ENCODE assay signal across 11 cellular contexts in the genomic region with DNA sequence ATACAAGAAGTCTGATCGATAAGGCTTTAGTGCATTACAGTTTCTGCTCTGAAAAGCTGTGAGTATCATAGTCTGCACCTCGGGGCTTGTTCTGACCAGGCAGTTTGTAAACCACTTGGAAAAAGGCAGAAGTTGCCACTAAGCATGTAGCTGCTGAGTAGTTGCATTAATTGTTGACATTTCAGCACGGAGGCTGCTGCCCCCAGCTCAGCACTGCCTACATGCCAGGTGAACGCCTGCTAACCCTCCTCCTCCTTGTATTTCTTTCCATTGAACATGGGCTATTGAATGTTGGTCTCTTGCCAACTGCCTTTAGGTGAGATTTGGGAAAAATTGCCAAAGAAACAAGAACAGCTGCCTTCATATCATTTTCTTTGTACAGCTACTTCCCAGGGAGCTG.
DNase-seq lines count a peak whose midpoint lies in the region; ATAC-seq and TF ChIP-seq lines count a peak whose summit lies in the region.
"Had no signal": no experiment of that assay in that cellular context is flagged by ENCODE, and none has a peak within 500 bp of the region (broad histone marks: within the 10 kb centered on the region; RNA-seq: fewer than 3 reads in every experiment).

No MANE protein-coding gene starts in this region.

- CTCF ChIA-PET in Calu3 (lab: Charles Lee): interaction anchor here (0.6 kb wide), 1 partner anchor 1330 kb away, joined by 5 read pairs; no protein-coding TSS in a partner anchor
- CTCF ChIA-PET in activated CD4-positive, alpha-beta T cell treated with anti-CD3 and anti-CD28 coated beads, Interleukin-2, amount 10 ng/mL, durations not matched to agents 7 days and 5 days (lab: Charles Lee): interaction anchor here (0.7 kb wide), 1 partner anchor 9 kb away, joined by 3 read pairs; no protein-coding TSS in a partner anchor

- POLR2A ChIA-PET in activated CD4-positive, alpha-beta T cell treated with anti-CD3 and anti-CD28 coated beads, Interleukin-2, amount 10 ng/mL, durations not matched to agents 7 days and 5 days (lab: Charles Lee): no interaction called here

- BruUV-seq in Calu3 (replicated peaks; lab: Mats Ljungman, UMichigan): no TSS peak

- no peak for ATAC-seq in HG03520 (IDR thresholded peaks at IDR 0.05; ENCODE audit: unreplicated experiment)

- H3K27ac Mint-ChIP-seq in nephron: peak overlapping the region in 1 of 3 experiments; percentile 19
- no peak overlapping the region for H3K27ac Mint-ChIP-seq in Calu3 (ENCODE audit: unreplicated experiment)
- no peak overlapping the region for H3K27ac Mint-ChIP-seq in activated naive CD8-positive, alpha-beta T cell treated with anti-CD3 and anti-CD28 coated beads for 36 hours
- no peak overlapping the region for H3K27ac Mint-ChIP-seq in activated CD4-positive, alpha-beta T cell treated with anti-CD3 and anti-CD28 coated beads, Interleukin-2, amount 10 ng/mL, durations not matched to agents 7 days and 5 days

- H3K27me3 ChIP-seq in dorsolateral prefrontal cortex: no peaks in the 10 kb centered on the region

- H3K4me3 ChIP-seq in dorsolateral prefrontal cortex: peak overlapping the region; percentile 51 to 94 (median 71)

- H3K4me3 Mint-ChIP-seq in nephron: peak overlapping the region; percentile 60 to 67 (median 65)
- H3K4me3 Mint-ChIP-seq in Calu3 (ENCODE audit: low read depth, unreplicated experiment): no peak overlapping the region
- no peak overlapping the region for H3K4me3 Mint-ChIP-seq in activated naive CD8-positive, alpha-beta T cell treated with anti-CD3 and anti-CD28 coated beads for 36 hours
- no peak overlapping the region for H3K4me3 Mint-ChIP-seq in activated CD4-positive, alpha-beta T cell treated with anti-CD3 and anti-CD28 coated beads, Interleukin-2, amount 10 ng/mL, durations not matched to agents 7 days and 5 days

- DNase-seq in DMS 273 (lab: John Stamatoyannopoulos, UW; ENCODE audit: unreplicated experiment) (peak; percentile 81), NCI-H146 treated with DMSO at 0.1 percent for 48 hours (lab: John Stamatoyannopoulos, UW; ENCODE audit: unreplicated experiment) (peak; percentile 54), dorsolateral prefrontal cortex (peak in 1 of 10 donors; percentile 25), Calu3 (no peak)
- no peak for DNase-seq in activated naive CD8-positive, alpha-beta T cell treated with anti-CD3 and anti-CD28 coated beads for 36 hours
- DNase-seq in activated CD4-positive, alpha-beta T cell treated with anti-CD3 and anti-CD28 coated beads, Interleukin-2, amount 10 ng/mL, durations not matched to agents 7 days and 5 days: no peak
- DNase-seq: activated CD4-positive, CD25-positive, alpha-beta regulatory T cell; effector memory CD4-positive, alpha-beta T cell; left ventricle myocardium superior had no signal

- TF ChIP-seq CTCF in dorsolateral prefrontal cortex (IDR thresholded peaks at IDR 0.05 in 54 of 56, conservative IDR thresholded peaks at IDR 0.05 in 2 of 56; ENCODE audit: low read depth in 1 of 56, partially characterized antibody in 56 of 56) (no peak), nephron (IDR thresholded peaks at IDR 0.05; ENCODE audit: unreplicated experiment in 3 of 3) (no peak), Calu3 (IDR thresholded peaks at IDR 0.05; ENCODE audit: unreplicated experiment) (no peak)

- H3K36me3 Mint-ChIP-seq in nephron (ENCODE audit: low read depth) (no peaks in the 10 kb centered on the region), Calu3 (ENCODE audit: insufficient read depth, unreplicated experiment) (peaks cover 15% of the 10 kb centered on the region)
- no peaks in the 10 kb centered on the region for H3K36me3 Mint-ChIP-seq in activated naive CD8-positive, alpha-beta T cell treated with anti-CD3 and anti-CD28 coated beads for 36 hours
- H3K36me3 Mint-ChIP-seq in activated CD4-positive, alpha-beta T cell treated with anti-CD3 and anti-CD28 coated beads, Interleukin-2, amount 10 ng/mL, durations not matched to agents 7 days and 5 days (ENCODE audit: low read depth): no peaks in the 10 kb centered on the region

- H3K27me3 Mint-ChIP-seq in nephron (ENCODE audit: low read depth) (peaks cover 16% of the 10 kb centered on the region), Calu3 (ENCODE audit: unreplicated experiment) (no peaks in the 10 kb centered on the region)
- H3K27me3 Mint-ChIP-seq in activated naive CD8-positive, alpha-beta T cell treated with anti-CD3 and anti-CD28 coated beads for 36 hours: no peaks in the 10 kb centered on the region
- H3K27me3 Mint-ChIP-seq in activated CD4-positive, alpha-beta T cell treated with anti-CD3 and anti-CD28 coated beads, Interleukin-2, amount 10 ng/mL, durations not matched to agents 7 days and 5 days: no peaks in the 10 kb centered on the region

- intact Hi-C loops in dorsolateral prefrontal cortex (cut with DNase I): loop anchor here (2.0 to 10.0 kb wide), 5 partner anchors 26 to 80 kb away; no protein-coding TSS in a partner anchor
- intact Hi-C loops in Calu3 (cut with micrococcal nuclease; ENCODE audit: unreplicated experiment): no loop called here

- peak overlapping the region; percentile 2 to 96 (median 91) for H3K27ac ChIP-seq in dorsolateral prefrontal cortex

- H3K9me3 Mint-ChIP-seq in nephron (no peaks in the 10 kb centered on the region), Calu3 (ENCODE audit: low read depth, unreplicated experiment) (no peaks in the 10 kb centered on the region)
- H3K9me3 Mint-ChIP-seq in activated naive CD8-positive, alpha-beta T cell treated with anti-CD3 and anti-CD28 coated beads for 36 hours: no peaks in the 10 kb centered on the region
- H3K9me3 Mint-ChIP-seq in activated CD4-positive, alpha-beta T cell treated with anti-CD3 and anti-CD28 coated beads, Interleukin-2, amount 10 ng/mL, durations not matched to agents 7 days and 5 days: no peaks in the 10 kb centered on the region

- peaks cover 15% of the 10 kb centered on the region for H3K4me1 Mint-ChIP-seq in nephron
- peaks cover 7% of the 10 kb centered on the region for H3K4me1 Mint-ChIP-seq in Calu3 (ENCODE audit: low read depth, unreplicated experiment)
- H3K4me1 Mint-ChIP-seq in activated naive CD8-positive, alpha-beta T cell treated with anti-CD3 and anti-CD28 coated beads for 36 hours: no peaks in the 10 kb centered on the region
- no peaks in the 10 kb centered on the region for H3K4me1 Mint-ChIP-seq in activated CD4-positive, alpha-beta T cell treated with anti-CD3 and anti-CD28 coated beads, Interleukin-2, amount 10 ng/mL, durations not matched to agents 7 days and 5 days

Comparison
In these comparisons a context has a peak if more than half of its experiments do, and no peak if none do; other contexts are left out.
1. DNase-seq: peak in DMS 273 (single experiment) and NCI-H146 treated with DMSO at 0.1 percent for 48 hours (single experiment); none in Calu3 (single experiment), activated naive CD8-positive, alpha-beta T cell treated with anti-CD3 and anti-CD28 coated beads for 36 hours (single experiment) and activated CD4-positive, alpha-beta T cell treated with anti-CD3 and anti-CD28 coated beads, Interleukin-2, amount 10 ng/mL, durations not matched to agents 7 days and 5 days (single experiment).
2. H3K4me3 Mint-ChIP-seq: peak in nephron (3 of 3); none in Calu3 (single experiment), activated naive CD8-positive, alpha-beta T cell treated with anti-CD3 and anti-CD28 coated beads for 36 hours (single experiment) and activated CD4-positive, alpha-beta T cell treated with anti-CD3 and anti-CD28 coated beads, Interleukin-2, amount 10 ng/mL, durations not matched to agents 7 days and 5 days (single experiment).